ENCODE assay signal across 13 cellular contexts in the genomic region with DNA sequence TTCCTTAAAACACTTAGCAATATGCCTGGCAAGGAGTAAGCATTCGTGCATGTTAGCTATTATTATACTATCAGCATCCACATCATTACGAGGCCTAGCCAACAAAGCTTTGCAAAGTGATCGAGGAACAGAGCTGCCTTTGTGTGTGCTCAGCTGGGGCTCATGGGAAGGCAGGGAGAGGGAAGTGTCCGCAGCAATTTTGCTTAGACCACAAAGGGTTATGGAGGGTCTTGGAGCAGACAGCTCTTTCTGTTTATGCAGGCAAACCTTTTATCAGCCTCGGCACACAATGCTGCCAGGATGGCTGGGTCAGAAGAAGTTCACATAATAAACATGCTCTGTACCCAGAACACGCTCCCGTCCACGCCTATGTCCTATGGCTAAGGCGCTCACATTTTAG. TPM values are rescaled to one million over a fixed set of nuclear protein-coding genes. Genes with fewer than 3 reads are reported as not detected.
A peak's percentile ranks its signal among the peaks of the same experiment; 100 is the strongest.
DNase-seq lines count a peak whose midpoint lies in the region; ATAC-seq and TF ChIP-seq lines count a peak whose summit lies in the region.
"Had no signal": no experiment of that assay in that cellular context is flagged by ENCODE, and none has a peak within 500 bp of the region (broad histone marks: within the 10 kb centered on the region; RNA-seq: fewer than 3 reads in every experiment).

No MANE protein-coding gene starts in this region.

- H3K36me3 Mint-ChIP-seq in neural progenitor cell, result peaks cover 4% of the 10 kb centered on the region
- H3K36me3 Mint-ChIP-seq: naive B cell had no signal

- no peaks in the 10 kb centered on the region for H4K20me1 ChIP-seq in neural progenitor cell (ENCODE audit: low read depth)

- peak overlapping the region; percentile 51 for H2AFZ ChIP-seq in neural progenitor cell (replicated peaks)

- H3K4me3 Mint-ChIP-seq in neural progenitor cell, result no peak overlapping the region
- H3K4me3 Mint-ChIP-seq: naive B cell had no signal

- peaks cover 9% of the 10 kb centered on the region for H3K27me3 Mint-ChIP-seq in neural progenitor cell (ENCODE audit: insufficient read depth, low read depth)

- H3K4me1 Mint-ChIP-seq in neural progenitor cell, result peaks cover 23% of the 10 kb centered on the region
- H3K4me1 Mint-ChIP-seq: naive B cell had no signal

- H3K4me1 ChIP-seq in adipocyte (ENCODE audit: control insufficient read depth, insufficient read depth, low read length) (peaks cover 31% of the 10 kb centered on the region), neural progenitor cell (peaks cover 11% of the 10 kb centered on the region)

- ATAC-seq in GM19463 (IDR thresholded peaks at IDR 0.05; ENCODE audit: unreplicated experiment) (no peak), HG03432 (IDR thresholded peaks at IDR 0.05; ENCODE audit: unreplicated experiment) (no peak)
- ATAC-seq: HCT116 had no signal

- H3K9me3 ChIP-seq in adipocyte (ENCODE audit: control insufficient read depth, low read length) (no peaks in the 10 kb centered on the region), neural progenitor cell (ENCODE audit: low read depth) (peaks cover 3% of the 10 kb centered on the region)

- H3K27ac ChIP-seq in neural progenitor cell, result no peak overlapping the region

- TF ChIP-seq CTCF in neural progenitor cell (IDR thresholded peaks at IDR 0.05), result no peak

- H3K79me2 ChIP-seq in neural progenitor cell (ENCODE audit: low read depth), result no peaks in the 10 kb centered on the region

- H3K36me3 ChIP-seq in adipocyte (ENCODE audit: control insufficient read depth, insufficient read depth, low read length, severe bottlenecking) (no peaks in the 10 kb centered on the region), neural progenitor cell (no peaks in the 10 kb centered on the region)

- H3K4me3 ChIP-seq in adipocyte (ENCODE audit: low read length) (peak overlapping the region; percentile 30), neural progenitor cell (no peak overlapping the region)

- H3K27ac Mint-ChIP-seq in neural progenitor cell, result peak overlapping the region; percentile 21
- H3K27ac Mint-ChIP-seq: naive B cell had no signal

- H3K27me3 ChIP-seq in adipocyte (replicated peaks; ENCODE audit: control insufficient read depth, insufficient read depth, low read length) (no peaks in the 10 kb centered on the region), neural progenitor cell (no peaks in the 10 kb centered on the region)

- DNase-seq in AG08396 (ENCODE audit: low spot score) (peak; percentile 35), adipocyte (ENCODE audit: low read depth) (no peak), head of caudate nucleus (peak in 25 of 42 donors; percentile 39 to 78 (median 59)), neural progenitor cell (ENCODE audit: low spot score) (peak; percentile 33)
- DNase-seq in activated CD8-positive, alpha-beta memory T cell treated with anti-CD3 and anti-CD28 coated beads, Interleukin-2, amount 50 U/mL, for 4 hours, result no peak
- no peak for DNase-seq in activated CD4-positive, alpha-beta T cell treated with anti-CD3 and anti-CD28 coated beads, Interleukin-2, amount 50 U/mL, for 1 hour
- DNase-seq: central memory CD4-positive, alpha-beta T cell; GDM1; naive B cell; stimulated activated CD4-positive, alpha-beta T cell treated with anti-CD3 and anti-CD28 coated beads, Interleukin-4, amount 100 ng/mL, for 1 hour had no signal

- H3K9ac ChIP-seq in adipocyte (ENCODE audit: low read length) (peak overlapping the region; percentile 32), neural progenitor cell (no peak overlapping the region)

- intact Hi-C loops in head of caudate nucleus (cut with DNase I), result no loop called here

- H3K9me3 Mint-ChIP-seq in neural progenitor cell, result peaks cover 28% of the 10 kb centered on the region

- H3F3A ChIP-seq in neural progenitor cell (ENCODE audit: low read depth), result no peaks in the 10 kb centered on the region

- H3K4me2 ChIP-seq in neural progenitor cell, result no peak overlapping the region

RNA-seq across cellular contexts. Expression of a gene that starts 10.9 kb away (rescaled TPM):
- 23.9 and 26.1 TPM in 2 replicates for total RNA-seq in neural progenitor cell (ENCODE audit: low replicate concordance)

Comparison
In these comparisons a context has a peak if more than half of its experiments do, and no peak if none do; other contexts are left out.
1. DNase-seq: peak in AG08396 (single experiment), head of caudate nucleus (25 of 42) and neural progenitor cell (single experiment); none in adipocyte (single experiment), activated CD8-positive, alpha-beta memory T cell treated with anti-CD3 and anti-CD28 coated beads, Interleukin-2, amount 50 U/mL, for 4 hours (single experiment) and activated CD4-positive, alpha-beta T cell treated with anti-CD3 and anti-CD28 coated beads, Interleukin-2, amount 50 U/mL, for 1 hour (single experiment).